ENCODE assay signal across 19 cellular contexts in the genomic region with DNA sequence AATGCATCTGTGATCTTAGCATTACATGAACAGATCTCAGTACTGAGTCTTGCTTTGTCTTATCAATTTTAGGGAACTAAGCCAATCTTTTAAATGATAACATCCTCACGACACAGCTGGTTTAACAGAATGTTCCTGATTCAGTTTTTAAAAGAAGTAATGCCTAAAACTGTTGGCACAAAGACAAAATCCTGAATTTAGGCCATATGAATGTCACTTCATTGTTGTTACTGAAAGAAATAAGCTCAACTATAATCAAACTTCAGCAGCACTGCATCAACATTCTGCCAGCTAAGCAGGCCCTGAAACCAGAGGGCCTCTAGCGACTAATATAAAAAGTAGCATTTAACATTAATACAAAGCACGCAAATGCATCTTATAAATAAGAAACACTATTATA.
DNase-seq lines count a peak whose midpoint lies in the region; FAIRE-seq and TF ChIP-seq lines count a peak whose summit lies in the region.
"Had no signal": no experiment of that assay in that cellular context is flagged by ENCODE, and none has a peak within 500 bp of the region (broad histone marks: within the 10 kb centered on the region; RNA-seq: fewer than 3 reads in every experiment).

No MANE protein-coding gene starts in this region.

- H3K27me3 Mint-ChIP-seq in activated CD4-positive, alpha-beta memory T cell treated with anti-CD3 and anti-CD28 coated beads for 36 hours, result no peaks in the 10 kb centered on the region

- H3K9me3 Mint-ChIP-seq in activated CD4-positive, alpha-beta memory T cell treated with anti-CD3 and anti-CD28 coated beads for 36 hours, result no peaks in the 10 kb centered on the region
- H3K9me3 Mint-ChIP-seq: CD14-positive monocyte; CD8-positive, alpha-beta T cell had no signal

- DNase-seq in GM12891 (ENCODE audit: insufficient read length, low spot score) (no peak), SK-N-MC (ENCODE audit: low read depth, low spot score) (no peak), dorsolateral prefrontal cortex (no peak), substantia nigra (lab: John Stamatoyannopoulos, UW) (peak in 1 of 49 donors; percentile 7), ureter (ENCODE audit: low spot score) (no peak)
- DNase-seq in stimulated activated naive CD4-positive, alpha-beta T cell treated with Interleukin-2 at 50 U/mL for 16 hours (lab: John Stamatoyannopoulos, UW), result no peak
- DNase-seq in activated CD4-positive, alpha-beta memory T cell treated with anti-CD3 and anti-CD28 coated beads for 36 hours, result no peak
- DNase-seq: CD8-positive, alpha-beta T cell; COR-L47; DMS153; DMS79 treated with DMSO at 0.1 percent for 48 hours; EL had no signal

- FAIRE-seq in GM12891 (lab: Jason Lieb, UNC), result peak; percentile 13
- FAIRE-seq: D721Med, GM12892, GM19239, H1 had no signal

- no peaks in the 10 kb centered on the region for H3K36me3 Mint-ChIP-seq in activated CD4-positive, alpha-beta memory T cell treated with anti-CD3 and anti-CD28 coated beads for 36 hours

- H3K27ac ChIP-seq in SK-N-MC (0 out of 2 replicates have a peak overlapping the region, but pooled peaks have one; percentile 16), dorsolateral prefrontal cortex (peak overlapping the region in 56 of 59 donors; percentile 3 to 99 (median 64)), substantia nigra (ENCODE audit: low read depth, low read length, poor library complexity, severe bottlenecking) (peak overlapping the region; percentile 53)
- H3K27ac ChIP-seq: HL-60 had no signal

- TF ChIP-seq POLR2A in GM12891 (IDR thresholded peaks at IDR 0.05; ENCODE audit: low read depth, low read length), result no peak

- H3K9me3 ChIP-seq in SK-N-MC (ENCODE audit: low read depth, low read length), result no peaks in the 10 kb centered on the region
- H3K9me3 ChIP-seq: HAP-1 had no signal

- CTCF ChIA-PET in activated CD4-positive, alpha-beta memory T cell treated with anti-CD3 and anti-CD28 coated beads for 36 hours (lab: Charles Lee), result no interaction called here

- intact Hi-C loops in dorsolateral prefrontal cortex (cut with DNase I), result no loop called here
- intact Hi-C loops in activated CD4-positive, alpha-beta memory T cell treated with anti-CD3 and anti-CD28 coated beads for 36 hours (cut with micrococcal nuclease), result no loop called here

- H3K9ac ChIP-seq in SK-N-MC (ENCODE audit: insufficient read length), result no peak overlapping the region

- H3K4me3 ChIP-seq in SK-N-MC, result no peak overlapping the region; the same call in 1 of the 2 replicates
- peak overlapping the region in 21 of 59 donors; percentile 1 to 74 (median 13) for H3K4me3 ChIP-seq in dorsolateral prefrontal cortex
- H3K4me3 ChIP-seq: HAP-1 had no signal

- no peak overlapping the region for H3K4me3 Mint-ChIP-seq in activated CD4-positive, alpha-beta memory T cell treated with anti-CD3 and anti-CD28 coated beads for 36 hours
- H3K4me3 Mint-ChIP-seq: CD14-positive monocyte; CD8-positive, alpha-beta T cell had no signal

- H3K27me3 ChIP-seq in dorsolateral prefrontal cortex, result no peaks in the 10 kb centered on the region

- no peaks in the 10 kb centered on the region for H3K36me3 ChIP-seq in SK-N-MC (ENCODE audit: insufficient read depth, low read length)
- H3K36me3 ChIP-seq: HAP-1 had no signal

- peak in 15 of 56 donors; percentile 11 to 58 (median 25) for TF ChIP-seq CTCF in dorsolateral prefrontal cortex (IDR thresholded peaks at IDR 0.05 in 54 of 56, conservative IDR thresholded peaks at IDR 0.05 in 2 of 56; ENCODE audit: low read depth in 1 of 56, partially characterized antibody in 56 of 56)

- POLR2A ChIA-PET in activated CD4-positive, alpha-beta memory T cell treated with anti-CD3 and anti-CD28 coated beads for 36 hours (lab: Charles Lee), result no interaction called here

- no peak overlapping the region for H3K27ac Mint-ChIP-seq in activated CD4-positive, alpha-beta memory T cell treated with anti-CD3 and anti-CD28 coated beads for 36 hours
- H3K27ac Mint-ChIP-seq: CD14-positive monocyte; CD8-positive, alpha-beta T cell had no signal

- H3K4me1 Mint-ChIP-seq in activated CD4-positive, alpha-beta memory T cell treated with anti-CD3 and anti-CD28 coated beads for 36 hours (ENCODE audit: low read depth), result peaks cover 46% of the 10 kb centered on the region
- H3K4me1 Mint-ChIP-seq: CD14-positive monocyte had no signal

TF ChIP-seq in GM12891, 5 proteins besides CTCF, POLR2A, EP300 and RAD21:
- TF ChIP-seq PAX5 (IDR thresholded peaks at IDR 0.05; ENCODE audit: insufficient read depth, low read length, severe bottlenecking) (no peak), POU2F2 (IDR thresholded peaks at IDR 0.05; ENCODE audit: low read depth, low read length) (no peak), SPI1 (IDR thresholded peaks at IDR 0.05; ENCODE audit: low read depth, low read length) (no peak), TAF1 (IDR thresholded peaks at IDR 0.05; ENCODE audit: low read depth, low read length) (no peak), POLR2AphosphoS5 (IDR thresholded peaks at IDR 0.05; ENCODE audit: low read depth, low read length) (no peak)
